ENCODE assay signal across 1 cellular context in the genomic region with DNA sequence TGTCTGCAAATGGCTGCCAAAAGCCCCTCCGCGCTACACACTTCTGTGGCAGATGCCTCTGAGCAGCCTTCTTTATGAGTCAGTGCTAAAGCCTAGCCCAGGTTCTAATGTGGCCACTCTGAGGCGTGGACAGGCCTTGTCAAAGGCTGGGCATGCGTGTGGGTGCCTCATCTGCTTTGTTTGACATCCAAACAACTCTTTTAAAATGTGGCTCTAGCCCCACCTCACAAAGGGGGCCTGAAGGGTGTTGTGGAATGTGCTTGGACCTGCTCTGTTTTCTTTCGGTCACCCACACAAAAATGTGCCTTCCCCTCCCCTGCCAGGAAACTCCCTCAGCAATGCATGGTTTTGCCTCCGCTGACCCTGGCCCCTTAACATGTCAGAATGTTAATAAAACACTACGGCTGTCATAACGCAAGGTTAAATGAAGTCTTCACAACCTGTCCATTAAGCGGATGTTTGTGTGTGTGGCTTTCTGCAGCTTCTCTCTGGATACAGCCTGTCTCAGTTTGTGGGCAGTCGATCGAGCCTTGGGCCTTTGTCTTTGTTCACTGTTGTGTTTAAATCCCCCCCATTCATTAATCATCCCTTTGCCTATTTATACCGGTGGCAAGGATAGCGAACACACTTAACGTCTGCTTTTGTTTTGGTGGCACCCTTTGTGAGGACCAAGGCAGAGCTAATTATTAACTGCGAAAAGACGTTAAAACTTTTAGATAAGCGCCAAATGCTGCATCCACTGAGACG.
TF ChIP-seq lines count a peak whose summit lies in the region.

No MANE protein-coding gene starts in this region.

TF ChIP-seq in HepG2, 621 proteins besides CTCF, POLR2A, EP300 and RAD21 (continued from another document and continues in another):
- TF ChIP-seq HOXA5 (CRISPR knock-in tag; IDR thresholded peaks at IDR 0.05) (peak; percentile 84; the same call in 1 of the 2 replicates), ZNF556 (CRISPR knock-in tag; IDR thresholded peaks at IDR 0.05; ENCODE audit: borderline replicate concordance) (peak; percentile 92), NKX3-1 (CRISPR knock-in tag; IDR thresholded peaks at IDR 0.05) (0 out of 2 replicates have a peak, but pooled peaks have one; percentile 10), ZNF335 (CRISPR knock-in tag; IDR thresholded peaks at IDR 0.05) (no peak), ZNF329 (CRISPR knock-in tag; IDR thresholded peaks at IDR 0.05; ENCODE audit: low read depth) (no peak), ZNF121 (CRISPR knock-in tag; IDR thresholded peaks at IDR 0.05) (peak; percentile 28; the same call in 1 of the 2 replicates), GTF3A (CRISPR knock-in tag; conservative IDR thresholded peaks at IDR 0.05) (no peak), GATAD1 (CRISPR knock-in tag; IDR thresholded peaks at IDR 0.05) (no peak), ZSCAN31 (CRISPR knock-in tag; IDR thresholded peaks at IDR 0.05; ENCODE audit: low read depth) (peak; percentile 28; the same call in 1 of the 2 replicates), ZNF24 (IDR thresholded peaks at IDR 0.05) (no peak), ATM (IDR thresholded peaks at IDR 0.05; ENCODE audit: borderline replicate concordance) (no peak), SUZ12 (IDR thresholded peaks at IDR 0.05; ENCODE audit: low read depth, low read length) (no peak), MTF1 (CRISPR knock-in tag; IDR thresholded peaks at IDR 0.05) (no peak), ZNF160 (CRISPR knock-in tag; IDR thresholded peaks at IDR 0.05) (no peak; the same call in 1 of the 2 replicates), ISX (CRISPR knock-in tag; conservative IDR thresholded peaks at IDR 0.05) (no peak), NCOA1 (CRISPR knock-in tag; IDR thresholded peaks at IDR 0.05) (no peak), HDAC1 (CRISPR knock-in tag; IDR thresholded peaks at IDR 0.05) (peak; percentile 50; the same call in 1 of the 2 replicates), HNF4A (CRISPR knock-in tag; IDR thresholded peaks at IDR 0.05) (peak; percentile 68), SP5 (CRISPR knock-in tag; IDR thresholded peaks at IDR 0.05; ENCODE audit: borderline replicate concordance, low read depth) (peak; percentile 78; the same call in 1 of the 2 replicates), ZNF317 (CRISPR knock-in tag; IDR thresholded peaks at IDR 0.05) (peak; percentile 50), CBX5 (CRISPR knock-in tag; IDR thresholded peaks at IDR 0.05; ENCODE audit: borderline replicate concordance) (no peak; the same call in 1 of the 2 replicates), ZNF232 (CRISPR knock-in tag; IDR thresholded peaks at IDR 0.05; ENCODE audit: borderline replicate concordance) (peak; percentile 88; the same call in 1 of the 2 replicates), ZFP90 (CRISPR knock-in tag; IDR thresholded peaks at IDR 0.05; ENCODE audit: borderline replicate concordance) (peak; percentile 75; the same call in 1 of the 2 replicates), ADNP (CRISPR knock-in tag; IDR thresholded peaks at IDR 0.05) (no peak), WIZ (CRISPR knock-in tag; IDR thresholded peaks at IDR 0.05) (no peak), ZKSCAN1 (IDR thresholded peaks at IDR 0.05; ENCODE audit: low read length) (no peak), POLR2AphosphoS2 (IDR thresholded peaks at IDR 0.05; ENCODE audit: low read depth, low read length) (no peak), ZNF563 (CRISPR knock-in tag; IDR thresholded peaks at IDR 0.05) (no peak; the same call in 1 of the 2 replicates), KLF9 (CRISPR knock-in tag; IDR thresholded peaks at IDR 0.05; ENCODE audit: low read depth) (no peak), NAIF1 (CRISPR knock-in tag; IDR thresholded peaks at IDR 0.05; ENCODE audit: borderline replicate concordance) (no peak), KAT8 (CRISPR knock-in tag; IDR thresholded peaks at IDR 0.05) (peak; percentile 37), ZNF225 (CRISPR knock-in tag; IDR thresholded peaks at IDR 0.05) (no peak), AKAP8 (CRISPR knock-in tag; IDR thresholded peaks at IDR 0.05) (no peak), ZNF143 (CRISPR knock-in tag; IDR thresholded peaks at IDR 0.05) (0 out of 2 replicates have a peak, but pooled peaks have one; percentile 26), SP1 (IDR thresholded peaks at IDR 0.05) (no peak), SP1 (CRISPR knock-in tag; IDR thresholded peaks at IDR 0.05) (no peak), ZNF747 (CRISPR knock-in tag; IDR thresholded peaks at IDR 0.05; ENCODE audit: borderline replicate concordance) (peak; percentile 74; the same call in 1 of the 2 replicates), RNF2 (conservative IDR thresholded peaks at IDR 0.05; ENCODE audit: low read depth) (0 out of 2 replicates have a peak, but pooled peaks have one; percentile 25), TBX3 (IDR thresholded peaks at IDR 0.05; ENCODE audit: borderline replicate concordance) (peak; percentile 85), ZBTB8A (CRISPR knock-in tag; IDR thresholded peaks at IDR 0.05; ENCODE audit: borderline replicate concordance, low read depth) (no peak)
- TF ChIP-seq, protein P1, sequence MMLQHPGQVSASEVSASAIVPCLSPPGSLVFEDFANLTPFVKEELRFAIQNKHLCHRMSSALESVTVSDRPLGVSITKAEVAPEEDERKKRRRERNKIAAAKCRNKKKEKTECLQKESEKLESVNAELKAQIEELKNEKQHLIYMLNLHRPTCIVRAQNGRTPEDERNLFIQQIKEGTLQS (CRISPR knock-in tag; IDR thresholded peaks at IDR 0.05): no peak
- TF ChIP-seq, protein P2, sequence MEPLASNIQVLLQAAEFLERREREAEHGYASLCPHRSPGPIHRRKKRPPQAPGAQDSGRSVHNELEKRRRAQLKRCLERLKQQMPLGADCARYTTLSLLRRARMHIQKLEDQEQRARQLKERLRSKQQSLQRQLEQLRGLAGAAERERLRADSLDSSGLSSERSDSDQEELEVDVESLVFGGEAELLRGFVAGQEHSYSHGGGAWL (CRISPR knock-in tag; IDR thresholded peaks at IDR 0.05): no peak
- TF ChIP-seq, protein P3, sequence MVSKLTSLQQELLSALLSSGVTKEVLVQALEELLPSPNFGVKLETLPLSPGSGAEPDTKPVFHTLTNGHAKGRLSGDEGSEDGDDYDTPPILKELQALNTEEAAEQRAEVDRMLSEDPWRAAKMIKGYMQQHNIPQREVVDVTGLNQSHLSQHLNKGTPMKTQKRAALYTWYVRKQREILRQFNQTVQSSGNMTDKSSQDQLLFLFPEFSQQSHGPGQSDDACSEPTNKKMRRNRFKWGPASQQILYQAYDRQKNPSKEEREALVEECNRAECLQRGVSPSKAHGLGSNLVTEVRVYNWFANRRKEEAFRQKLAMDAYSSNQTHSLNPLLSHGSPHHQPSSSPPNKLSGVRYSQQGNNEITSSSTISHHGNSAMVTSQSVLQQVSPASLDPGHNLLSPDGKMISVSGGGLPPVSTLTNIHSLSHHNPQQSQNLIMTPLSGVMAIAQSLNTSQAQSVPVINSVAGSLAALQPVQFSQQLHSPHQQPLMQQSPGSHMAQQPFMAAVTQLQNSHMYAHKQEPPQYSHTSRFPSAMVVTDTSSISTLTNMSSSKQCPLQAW (CRISPR knock-in tag; IDR thresholded peaks at IDR 0.05): 0 out of 2 replicates have a peak, but pooled peaks have one; percentile 40
- TF ChIP-seq, protein P4, sequence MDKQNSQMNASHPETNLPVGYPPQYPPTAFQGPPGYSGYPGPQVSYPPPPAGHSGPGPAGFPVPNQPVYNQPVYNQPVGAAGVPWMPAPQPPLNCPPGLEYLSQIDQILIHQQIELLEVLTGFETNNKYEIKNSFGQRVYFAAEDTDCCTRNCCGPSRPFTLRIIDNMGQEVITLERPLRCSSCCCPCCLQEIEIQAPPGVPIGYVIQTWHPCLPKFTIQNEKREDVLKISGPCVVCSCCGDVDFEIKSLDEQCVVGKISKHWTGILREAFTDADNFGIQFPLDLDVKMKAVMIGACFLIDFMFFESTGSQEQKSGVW (CRISPR knock-in tag; IDR thresholded peaks at IDR 0.05; ENCODE audit: borderline replicate concordance): no peak
- TF ChIP-seq, protein P5, sequence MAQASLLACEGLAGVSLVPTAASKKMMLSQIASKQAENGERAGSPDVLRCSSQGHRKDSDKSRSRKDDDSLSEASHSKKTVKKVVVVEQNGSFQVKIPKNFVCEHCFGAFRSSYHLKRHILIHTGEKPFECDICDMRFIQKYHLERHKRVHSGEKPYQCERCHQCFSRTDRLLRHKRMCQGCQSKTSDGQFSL (CRISPR knock-in tag; IDR thresholded peaks at IDR 0.05): 0 out of 2 replicates have a peak, but pooled peaks have one; percentile 80
- TF ChIP-seq, protein P6, sequence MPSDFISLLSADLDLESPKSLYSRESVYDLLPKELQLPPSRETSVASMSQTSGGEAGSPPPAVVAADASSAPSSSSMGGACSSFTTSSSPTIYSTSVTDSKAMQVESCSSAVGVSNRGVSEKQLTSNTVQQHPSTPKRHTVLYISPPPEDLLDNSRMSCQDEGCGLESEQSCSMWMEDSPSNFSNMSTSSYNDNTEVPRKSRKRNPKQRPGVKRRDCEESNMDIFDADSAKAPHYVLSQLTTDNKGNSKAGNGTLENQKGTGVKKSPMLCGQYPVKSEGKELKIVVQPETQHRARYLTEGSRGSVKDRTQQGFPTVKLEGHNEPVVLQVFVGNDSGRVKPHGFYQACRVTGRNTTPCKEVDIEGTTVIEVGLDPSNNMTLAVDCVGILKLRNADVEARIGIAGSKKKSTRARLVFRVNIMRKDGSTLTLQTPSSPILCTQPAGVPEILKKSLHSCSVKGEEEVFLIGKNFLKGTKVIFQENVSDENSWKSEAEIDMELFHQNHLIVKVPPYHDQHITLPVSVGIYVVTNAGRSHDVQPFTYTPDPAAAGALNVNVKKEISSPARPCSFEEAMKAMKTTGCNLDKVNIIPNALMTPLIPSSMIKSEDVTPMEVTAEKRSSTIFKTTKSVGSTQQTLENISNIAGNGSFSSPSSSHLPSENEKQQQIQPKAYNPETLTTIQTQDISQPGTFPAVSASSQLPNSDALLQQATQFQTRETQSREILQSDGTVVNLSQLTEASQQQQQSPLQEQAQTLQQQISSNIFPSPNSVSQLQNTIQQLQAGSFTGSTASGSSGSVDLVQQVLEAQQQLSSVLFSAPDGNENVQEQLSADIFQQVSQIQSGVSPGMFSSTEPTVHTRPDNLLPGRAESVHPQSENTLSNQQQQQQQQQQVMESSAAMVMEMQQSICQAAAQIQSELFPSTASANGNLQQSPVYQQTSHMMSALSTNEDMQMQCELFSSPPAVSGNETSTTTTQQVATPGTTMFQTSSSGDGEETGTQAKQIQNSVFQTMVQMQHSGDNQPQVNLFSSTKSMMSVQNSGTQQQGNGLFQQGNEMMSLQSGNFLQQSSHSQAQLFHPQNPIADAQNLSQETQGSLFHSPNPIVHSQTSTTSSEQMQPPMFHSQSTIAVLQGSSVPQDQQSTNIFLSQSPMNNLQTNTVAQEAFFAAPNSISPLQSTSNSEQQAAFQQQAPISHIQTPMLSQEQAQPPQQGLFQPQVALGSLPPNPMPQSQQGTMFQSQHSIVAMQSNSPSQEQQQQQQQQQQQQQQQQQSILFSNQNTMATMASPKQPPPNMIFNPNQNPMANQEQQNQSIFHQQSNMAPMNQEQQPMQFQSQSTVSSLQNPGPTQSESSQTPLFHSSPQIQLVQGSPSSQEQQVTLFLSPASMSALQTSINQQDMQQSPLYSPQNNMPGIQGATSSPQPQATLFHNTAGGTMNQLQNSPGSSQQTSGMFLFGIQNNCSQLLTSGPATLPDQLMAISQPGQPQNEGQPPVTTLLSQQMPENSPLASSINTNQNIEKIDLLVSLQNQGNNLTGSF (CRISPR knock-in tag; IDR thresholded peaks at IDR 0.05): no peak
- TF ChIP-seq, protein P7, sequence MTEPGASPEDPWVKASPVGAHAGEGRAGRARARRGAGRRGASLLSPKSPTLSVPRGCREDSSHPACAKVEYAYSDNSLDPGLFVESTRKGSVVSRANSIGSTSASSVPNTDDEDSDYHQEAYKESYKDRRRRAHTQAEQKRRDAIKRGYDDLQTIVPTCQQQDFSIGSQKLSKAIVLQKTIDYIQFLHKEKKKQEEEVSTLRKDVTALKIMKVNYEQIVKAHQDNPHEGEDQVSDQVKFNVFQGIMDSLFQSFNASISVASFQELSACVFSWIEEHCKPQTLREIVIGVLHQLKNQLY (CRISPR knock-in tag; IDR thresholded peaks at IDR 0.05): no peak
- TF ChIP-seq, protein P8, sequence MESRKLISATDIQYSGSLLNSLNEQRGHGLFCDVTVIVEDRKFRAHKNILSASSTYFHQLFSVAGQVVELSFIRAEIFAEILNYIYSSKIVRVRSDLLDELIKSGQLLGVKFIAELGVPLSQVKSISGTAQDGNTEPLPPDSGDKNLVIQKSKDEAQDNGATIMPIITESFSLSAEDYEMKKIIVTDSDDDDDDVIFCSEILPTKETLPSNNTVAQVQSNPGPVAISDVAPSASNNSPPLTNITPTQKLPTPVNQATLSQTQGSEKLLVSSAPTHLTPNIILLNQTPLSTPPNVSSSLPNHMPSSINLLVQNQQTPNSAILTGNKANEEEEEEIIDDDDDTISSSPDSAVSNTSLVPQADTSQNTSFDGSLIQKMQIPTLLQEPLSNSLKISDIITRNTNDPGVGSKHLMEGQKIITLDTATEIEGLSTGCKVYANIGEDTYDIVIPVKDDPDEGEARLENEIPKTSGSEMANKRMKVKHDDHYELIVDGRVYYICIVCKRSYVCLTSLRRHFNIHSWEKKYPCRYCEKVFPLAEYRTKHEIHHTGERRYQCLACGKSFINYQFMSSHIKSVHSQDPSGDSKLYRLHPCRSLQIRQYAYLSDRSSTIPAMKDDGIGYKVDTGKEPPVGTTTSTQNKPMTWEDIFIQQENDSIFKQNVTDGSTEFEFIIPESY (CRISPR knock-in tag; IDR thresholded peaks at IDR 0.05): no peak
- TF ChIP-seq, protein P9, sequence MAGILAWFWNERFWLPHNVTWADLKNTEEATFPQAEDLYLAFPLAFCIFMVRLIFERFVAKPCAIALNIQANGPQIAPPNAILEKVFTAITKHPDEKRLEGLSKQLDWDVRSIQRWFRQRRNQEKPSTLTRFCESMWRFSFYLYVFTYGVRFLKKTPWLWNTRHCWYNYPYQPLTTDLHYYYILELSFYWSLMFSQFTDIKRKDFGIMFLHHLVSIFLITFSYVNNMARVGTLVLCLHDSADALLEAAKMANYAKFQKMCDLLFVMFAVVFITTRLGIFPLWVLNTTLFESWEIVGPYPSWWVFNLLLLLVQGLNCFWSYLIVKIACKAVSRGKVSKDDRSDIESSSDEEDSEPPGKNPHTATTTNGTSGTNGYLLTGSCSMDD (CRISPR knock-in tag; IDR thresholded peaks at IDR 0.05): no peak
- TF ChIP-seq, protein P10, sequence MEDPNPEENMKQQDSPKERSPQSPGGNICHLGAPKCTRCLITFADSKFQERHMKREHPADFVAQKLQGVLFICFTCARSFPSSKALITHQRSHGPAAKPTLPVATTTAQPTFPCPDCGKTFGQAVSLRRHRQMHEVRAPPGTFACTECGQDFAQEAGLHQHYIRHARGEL (CRISPR knock-in tag; IDR thresholded peaks at IDR 0.05): no peak
- TF ChIP-seq, protein P11, sequence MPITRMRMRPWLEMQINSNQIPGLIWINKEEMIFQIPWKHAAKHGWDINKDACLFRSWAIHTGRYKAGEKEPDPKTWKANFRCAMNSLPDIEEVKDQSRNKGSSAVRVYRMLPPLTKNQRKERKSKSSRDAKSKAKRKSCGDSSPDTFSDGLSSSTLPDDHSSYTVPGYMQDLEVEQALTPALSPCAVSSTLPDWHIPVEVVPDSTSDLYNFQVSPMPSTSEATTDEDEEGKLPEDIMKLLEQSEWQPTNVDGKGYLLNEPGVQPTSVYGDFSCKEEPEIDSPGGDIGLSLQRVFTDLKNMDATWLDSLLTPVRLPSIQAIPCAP (CRISPR knock-in tag; IDR thresholded peaks at IDR 0.05; ENCODE audit: low read depth): no peak
- TF ChIP-seq, protein P12, sequence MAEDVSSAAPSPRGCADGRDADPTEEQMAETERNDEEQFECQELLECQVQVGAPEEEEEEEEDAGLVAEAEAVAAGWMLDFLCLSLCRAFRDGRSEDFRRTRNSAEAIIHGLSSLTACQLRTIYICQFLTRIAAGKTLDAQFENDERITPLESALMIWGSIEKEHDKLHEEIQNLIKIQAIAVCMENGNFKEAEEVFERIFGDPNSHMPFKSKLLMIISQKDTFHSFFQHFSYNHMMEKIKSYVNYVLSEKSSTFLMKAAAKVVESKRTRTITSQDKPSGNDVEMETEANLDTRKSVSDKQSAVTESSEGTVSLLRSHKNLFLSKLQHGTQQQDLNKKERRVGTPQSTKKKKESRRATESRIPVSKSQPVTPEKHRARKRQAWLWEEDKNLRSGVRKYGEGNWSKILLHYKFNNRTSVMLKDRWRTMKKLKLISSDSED (CRISPR knock-in tag; IDR thresholded peaks at IDR 0.05): no peak
